1 cellular context compared by ENCODE assay signal in genomic region chr22:38524434-38524833, GRCh38.
TF ChIP-seq lines count a peak whose summit lies in the region.

No MANE protein-coding gene starts in this region.

TF ChIP-seq in WTC11, 78 proteins besides CTCF, POLR2A, EP300 and RAD21 (continued from another document):
- no peak for TF ChIP-seq PREB (CRISPR knock-in tag; IDR thresholded peaks at IDR 0.05; ENCODE audit: borderline replicate concordance)
- TF ChIP-seq FOXP1 (CRISPR knock-in tag; IDR thresholded peaks at IDR 0.05; ENCODE audit: borderline replicate concordance), result no peak
- TF ChIP-seq ZBTB21 (CRISPR knock-in tag; IDR thresholded peaks at IDR 0.05; ENCODE audit: borderline replicate concordance), result no peak
- no peak for TF ChIP-seq STAT6 (CRISPR knock-in tag; conservative IDR thresholded peaks at IDR 0.05; ENCODE audit: low read depth)
- TF ChIP-seq ZNF138 (CRISPR knock-in tag; conservative IDR thresholded peaks at IDR 0.05), result no peak
- no peak for TF ChIP-seq NR3C1 (CRISPR knock-in tag; conservative IDR thresholded peaks at IDR 0.05; ENCODE audit: low read depth)
- TF ChIP-seq, protein P1, sequence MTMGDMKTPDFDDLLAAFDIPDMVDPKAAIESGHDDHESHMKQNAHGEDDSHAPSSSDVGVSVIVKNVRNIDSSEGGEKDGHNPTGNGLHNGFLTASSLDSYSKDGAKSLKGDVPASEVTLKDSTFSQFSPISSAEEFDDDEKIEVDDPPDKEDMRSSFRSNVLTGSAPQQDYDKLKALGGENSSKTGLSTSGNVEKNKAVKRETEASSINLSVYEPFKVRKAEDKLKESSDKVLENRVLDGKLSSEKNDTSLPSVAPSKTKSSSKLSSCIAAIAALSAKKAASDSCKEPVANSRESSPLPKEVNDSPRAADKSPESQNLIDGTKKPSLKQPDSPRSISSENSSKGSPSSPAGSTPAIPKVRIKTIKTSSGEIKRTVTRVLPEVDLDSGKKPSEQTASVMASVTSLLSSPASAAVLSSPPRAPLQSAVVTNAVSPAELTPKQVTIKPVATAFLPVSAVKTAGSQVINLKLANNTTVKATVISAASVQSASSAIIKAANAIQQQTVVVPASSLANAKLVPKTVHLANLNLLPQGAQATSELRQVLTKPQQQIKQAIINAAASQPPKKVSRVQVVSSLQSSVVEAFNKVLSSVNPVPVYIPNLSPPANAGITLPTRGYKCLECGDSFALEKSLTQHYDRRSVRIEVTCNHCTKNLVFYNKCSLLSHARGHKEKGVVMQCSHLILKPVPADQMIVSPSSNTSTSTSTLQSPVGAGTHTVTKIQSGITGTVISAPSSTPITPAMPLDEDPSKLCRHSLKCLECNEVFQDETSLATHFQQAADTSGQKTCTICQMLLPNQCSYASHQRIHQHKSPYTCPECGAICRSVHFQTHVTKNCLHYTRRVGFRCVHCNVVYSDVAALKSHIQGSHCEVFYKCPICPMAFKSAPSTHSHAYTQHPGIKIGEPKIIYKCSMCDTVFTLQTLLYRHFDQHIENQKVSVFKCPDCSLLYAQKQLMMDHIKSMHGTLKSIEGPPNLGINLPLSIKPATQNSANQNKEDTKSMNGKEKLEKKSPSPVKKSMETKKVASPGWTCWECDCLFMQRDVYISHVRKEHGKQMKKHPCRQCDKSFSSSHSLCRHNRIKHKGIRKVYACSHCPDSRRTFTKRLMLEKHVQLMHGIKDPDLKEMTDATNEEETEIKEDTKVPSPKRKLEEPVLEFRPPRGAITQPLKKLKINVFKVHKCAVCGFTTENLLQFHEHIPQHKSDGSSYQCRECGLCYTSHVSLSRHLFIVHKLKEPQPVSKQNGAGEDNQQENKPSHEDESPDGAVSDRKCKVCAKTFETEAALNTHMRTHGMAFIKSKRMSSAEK (CRISPR knock-in tag; IDR thresholded peaks at IDR 0.05; ENCODE audit: borderline replicate concordance), result no peak
TF ChIP-seq in WTC11: peak in this region for 0.
